ENCODE assay signal across 8 cellular contexts in the genomic region with DNA sequence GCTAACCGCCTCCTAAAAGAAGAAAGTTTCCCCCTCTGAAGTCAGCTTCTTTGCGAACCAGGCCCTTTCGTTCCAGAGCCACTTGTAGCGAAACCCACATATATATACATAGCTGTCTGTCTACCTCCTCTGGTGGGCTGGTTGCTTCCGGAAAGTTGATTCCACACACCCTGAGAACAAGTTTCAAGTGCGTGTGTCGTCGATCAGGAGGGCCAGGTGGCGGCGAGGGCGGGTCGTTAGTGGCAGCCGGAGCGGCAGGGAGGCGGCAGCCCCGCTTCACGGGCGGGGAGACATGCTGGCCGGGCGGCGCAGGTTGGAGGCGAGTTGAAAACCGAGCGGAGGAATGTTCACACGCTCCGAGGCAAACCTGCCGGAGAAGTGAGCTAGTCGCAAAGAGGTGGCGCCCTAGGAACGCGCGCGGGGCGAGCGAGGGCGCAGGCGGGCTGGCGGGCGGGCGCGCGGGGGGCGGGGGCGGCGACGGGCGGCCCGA. TPM values are rescaled to one million over a fixed set of nuclear protein-coding genes. Genes with fewer than 3 reads are reported as not detected.
DNase-seq lines count a peak whose midpoint lies in the region; ATAC-seq, FAIRE-seq and TF ChIP-seq lines count a peak whose summit lies in the region.

No MANE protein-coding gene starts in this region.

- H3K4me2 ChIP-seq in hepatocyte, result peak overlapping the region; percentile 97

- H3K27ac ChIP-seq in hepatocyte, result peak overlapping the region; percentile 25

- DNase-seq in BE2C (peak; percentile 45), RCC 7860 (ENCODE audit: low spot score) (peak; percentile 63), amniotic epithelial cell (ENCODE audit: low read depth) (peak; percentile 62), hepatocyte (ENCODE audit: low spot score) (peak; percentile 76), sciatic nerve (ENCODE audit: low spot score) (peak; percentile 75), HPDE6-E6E7 (ENCODE audit: extremely low spot score) (no peak)

- FAIRE-seq in RCC 7860 (lab: Jason Lieb, UNC), result no peak

- H3K9me2 ChIP-seq in hepatocyte (replicated peaks; ENCODE audit: insufficient read depth), result no peaks in the 10 kb centered on the region

- H3K27me3 ChIP-seq in BE2C, result peaks cover 92% of the 10 kb centered on the region
- H3K27me3 ChIP-seq in hepatocyte, result peaks cover 85% of the 10 kb centered on the region

- H2AFZ ChIP-seq in hepatocyte, result peak overlapping the region; percentile 72

- 0 out of 2 replicates have a peak, but pooled peaks have one; percentile 6 for TF ChIP-seq CTCF in BE2C (IDR thresholded peaks at IDR 0.05; ENCODE audit: low read depth, low read length)
- TF ChIP-seq CTCF in hepatocyte (IDR thresholded peaks at IDR 0.05; ENCODE audit: poor library complexity), result peak; percentile 25

- intact Hi-C loops in sciatic nerve (cut with DNase I), result no loop called here

- 1% methylated on average over 25 of the region's 48 CpGs for WGBS in hepatocyte (ENCODE audit: low lambda C conversion rate, missing lambda C conversion rate)

- H3K79me2 ChIP-seq in hepatocyte, result no peaks in the 10 kb centered on the region

- H3K4me1 ChIP-seq in BE2C (no peaks in the 10 kb centered on the region), hepatocyte (ENCODE audit: insufficient read depth) (peaks cover 27% of the 10 kb centered on the region)

- no peaks in the 10 kb centered on the region for H4K20me1 ChIP-seq in hepatocyte (ENCODE audit: insufficient read depth, poor library complexity, severe bottlenecking)

- H3K4me3 ChIP-seq in BE2C (ENCODE audit: low read depth, low read length) (peak overlapping the region; percentile 42), hepatocyte (peak overlapping the region; percentile 77)

- peak; percentile 64 for ATAC-seq in GM19025 (IDR thresholded peaks at IDR 0.05; ENCODE audit: low read depth, unreplicated experiment)
- ATAC-seq in HG03135 (IDR thresholded peaks at IDR 0.05; ENCODE audit: unreplicated experiment), result peak; percentile 82
- ATAC-seq in sciatic nerve, result peak; percentile 62

- H3K9me3 ChIP-seq in BE2C (no peaks in the 10 kb centered on the region), hepatocyte (ENCODE audit: low read depth) (no peaks in the 10 kb centered on the region)

- H3K36me3 ChIP-seq in BE2C (no peaks in the 10 kb centered on the region), hepatocyte (replicated peaks; ENCODE audit: insufficient read depth, low read depth) (no peaks in the 10 kb centered on the region)

RNA-seq across cellular contexts. Expression of gene PTHLH, which starts 2.6 kb away (rescaled TPM):
- not detected for polyA plus RNA-seq in BE2C (2012; ENCODE audit: insufficient read depth, insufficient read length, low read depth)
- total RNA-seq in hepatocyte, result 1.8 and 4.5 TPM in 2 replicates
- polyA plus RNA-seq in hepatocyte, result 2.7 and 3.1 TPM in 2 replicates
- 8.3 TPM for total RNA-seq in sciatic nerve
